ENCODE assay signal across 2 cellular contexts in the genomic region with DNA sequence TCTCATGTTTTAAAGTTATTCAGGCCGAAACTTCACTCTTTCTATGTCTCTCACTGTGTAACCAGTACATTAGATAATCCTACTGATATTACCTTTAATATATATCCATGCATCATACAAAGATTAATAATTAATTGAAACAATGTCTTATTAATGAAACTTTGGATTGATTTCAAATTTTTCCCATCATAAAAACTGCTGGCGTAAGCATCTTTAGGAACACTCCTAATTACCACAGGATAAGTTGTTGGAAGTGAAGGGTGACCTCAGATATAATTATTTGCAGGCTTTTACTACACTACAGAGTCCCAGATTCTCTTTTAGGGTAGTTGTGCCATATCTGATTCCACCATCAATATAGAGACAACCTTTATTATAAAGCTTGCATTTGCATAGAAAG.
TF ChIP-seq lines count a peak whose summit lies in the region.

No MANE protein-coding gene starts in this region.

TF ChIP-seq in HepG2, 621 proteins besides CTCF, POLR2A, EP300 and RAD21 (continued from another document):
- TF ChIP-seq, protein P1, sequence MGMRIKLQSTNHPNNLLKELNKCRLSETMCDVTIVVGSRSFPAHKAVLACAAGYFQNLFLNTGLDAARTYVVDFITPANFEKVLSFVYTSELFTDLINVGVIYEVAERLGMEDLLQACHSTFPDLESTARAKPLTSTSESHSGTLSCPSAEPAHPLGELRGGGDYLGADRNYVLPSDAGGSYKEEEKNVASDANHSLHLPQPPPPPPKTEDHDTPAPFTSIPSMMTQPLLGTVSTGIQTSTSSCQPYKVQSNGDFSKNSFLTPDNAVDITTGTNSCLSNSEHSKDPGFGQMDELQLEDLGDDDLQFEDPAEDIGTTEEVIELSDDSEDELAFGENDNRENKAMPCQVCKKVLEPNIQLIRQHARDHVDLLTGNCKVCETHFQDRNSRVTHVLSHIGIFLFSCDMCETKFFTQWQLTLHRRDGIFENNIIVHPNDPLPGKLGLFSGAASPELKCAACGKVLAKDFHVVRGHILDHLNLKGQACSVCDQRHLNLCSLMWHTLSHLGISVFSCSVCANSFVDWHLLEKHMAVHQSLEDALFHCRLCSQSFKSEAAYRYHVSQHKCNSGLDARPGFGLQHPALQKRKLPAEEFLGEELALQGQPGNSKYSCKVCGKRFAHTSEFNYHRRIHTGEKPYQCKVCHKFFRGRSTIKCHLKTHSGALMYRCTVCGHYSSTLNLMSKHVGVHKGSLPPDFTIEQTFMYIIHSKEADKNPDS (CRISPR knock-in tag; IDR thresholded peaks at IDR 0.05) = no peak
TF ChIP-seq in HepG2: peak in this region for 2.

TF ChIP-seq in K562, 482 proteins besides CTCF, POLR2A, EP300 and RAD21 (continued from another document):
- TF ChIP-seq, protein P2, sequence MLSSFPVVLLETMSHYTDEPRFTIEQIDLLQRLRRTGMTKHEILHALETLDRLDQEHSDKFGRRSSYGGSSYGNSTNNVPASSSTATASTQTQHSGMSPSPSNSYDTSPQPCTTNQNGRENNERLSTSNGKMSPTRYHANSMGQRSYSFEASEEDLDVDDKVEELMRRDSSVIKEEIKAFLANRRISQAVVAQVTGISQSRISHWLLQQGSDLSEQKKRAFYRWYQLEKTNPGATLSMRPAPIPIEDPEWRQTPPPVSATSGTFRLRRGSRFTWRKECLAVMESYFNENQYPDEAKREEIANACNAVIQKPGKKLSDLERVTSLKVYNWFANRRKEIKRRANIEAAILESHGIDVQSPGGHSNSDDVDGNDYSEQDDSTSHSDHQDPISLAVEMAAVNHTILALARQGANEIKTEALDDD (IDR thresholded peaks at IDR 0.05) = no peak
- TF ChIP-seq ZNF316 (IDR thresholded peaks at IDR 0.05) = peak; percentile 35
- peak; percentile 20; the same call in 1 of the 2 replicates for TF ChIP-seq MAFG (tag; conservative IDR thresholded peaks at IDR 0.05)
- no peak for TF ChIP-seq KLF1 (tag; IDR thresholded peaks at IDR 0.05)
- no peak for TF ChIP-seq XRCC3 (IDR thresholded peaks at IDR 0.05)
- TF ChIP-seq, protein P3, sequence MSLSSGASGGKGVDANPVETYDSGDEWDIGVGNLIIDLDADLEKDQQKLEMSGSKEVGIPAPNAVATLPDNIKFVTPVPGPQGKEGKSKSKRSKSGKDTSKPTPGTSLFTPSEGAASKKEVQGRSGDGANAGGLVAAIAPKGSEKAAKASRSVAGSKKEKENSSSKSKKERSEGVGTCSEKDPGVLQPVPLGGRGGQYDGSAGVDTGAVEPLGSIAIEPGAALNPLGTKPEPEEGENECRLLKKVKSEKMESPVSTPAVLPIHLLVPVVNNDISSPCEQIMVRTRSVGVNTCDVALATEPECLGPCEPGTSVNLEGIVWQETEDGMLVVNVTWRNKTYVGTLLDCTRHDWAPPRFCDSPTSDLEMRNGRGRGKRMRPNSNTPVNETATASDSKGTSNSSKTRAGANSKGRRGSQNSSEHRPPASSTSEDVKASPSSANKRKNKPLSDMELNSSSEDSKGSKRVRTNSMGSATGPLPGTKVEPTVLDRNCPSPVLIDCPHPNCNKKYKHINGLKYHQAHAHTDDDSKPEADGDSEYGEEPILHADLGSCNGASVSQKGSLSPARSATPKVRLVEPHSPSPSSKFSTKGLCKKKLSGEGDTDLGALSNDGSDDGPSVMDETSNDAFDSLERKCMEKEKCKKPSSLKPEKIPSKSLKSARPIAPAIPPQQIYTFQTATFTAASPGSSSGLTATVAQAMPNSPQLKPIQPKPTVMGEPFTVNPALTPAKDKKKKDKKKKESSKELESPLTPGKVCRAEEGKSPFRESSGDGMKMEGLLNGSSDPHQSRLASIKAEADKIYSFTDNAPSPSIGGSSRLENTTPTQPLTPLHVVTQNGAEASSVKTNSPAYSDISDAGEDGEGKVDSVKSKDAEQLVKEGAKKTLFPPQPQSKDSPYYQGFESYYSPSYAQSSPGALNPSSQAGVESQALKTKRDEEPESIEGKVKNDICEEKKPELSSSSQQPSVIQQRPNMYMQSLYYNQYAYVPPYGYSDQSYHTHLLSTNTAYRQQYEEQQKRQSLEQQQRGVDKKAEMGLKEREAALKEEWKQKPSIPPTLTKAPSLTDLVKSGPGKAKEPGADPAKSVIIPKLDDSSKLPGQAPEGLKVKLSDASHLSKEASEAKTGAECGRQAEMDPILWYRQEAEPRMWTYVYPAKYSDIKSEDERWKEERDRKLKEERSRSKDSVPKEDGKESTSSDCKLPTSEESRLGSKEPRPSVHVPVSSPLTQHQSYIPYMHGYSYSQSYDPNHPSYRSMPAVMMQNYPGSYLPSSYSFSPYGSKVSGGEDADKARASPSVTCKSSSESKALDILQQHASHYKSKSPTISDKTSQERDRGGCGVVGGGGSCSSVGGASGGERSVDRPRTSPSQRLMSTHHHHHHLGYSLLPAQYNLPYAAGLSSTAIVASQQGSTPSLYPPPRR (CRISPR knock-in tag; IDR thresholded peaks at IDR 0.05; ENCODE audit: borderline replicate concordance) = no peak
